In genomic region chr5:177311361-177311722, GRCh38 we compare ENCODE assay signal across 8 cellular contexts. TPM values are rescaled to one million over a fixed set of nuclear protein-coding genes. Genes with fewer than 3 reads are reported as not detected.
A peak's percentile ranks its signal among the peaks of the same experiment; 100 is the strongest.
DNase-seq lines count a peak whose midpoint lies in the region; ATAC-seq and TF ChIP-seq lines count a peak whose summit lies in the region.

No MANE protein-coding gene starts in this region.

- no peak for TF ChIP-seq EP300 in esophagus muscularis mucosa (IDR thresholded peaks at IDR 0.05)

- H3K4me1 Mint-ChIP-seq in activated T-cell treated with anti-CD3 and anti-CD28 coated beads, Interleukin-2, amount 50 U/mL, for 24 hours (ENCODE audit: low read depth): peaks cover 30% of the 10 kb centered on the region
- peaks cover 29% of the 10 kb centered on the region for H3K4me1 Mint-ChIP-seq in osteocyte (ENCODE audit: unreplicated experiment)

- no peaks in the 10 kb centered on the region for H3F3A ChIP-seq in PC-3 (ENCODE audit: low read length, unreplicated experiment)

- TF ChIP-seq CTCF in PC-3 (conservative IDR thresholded peaks at IDR 0.05; ENCODE audit: low read depth, low read length) (no peak), esophagus muscularis mucosa (IDR thresholded peaks at IDR 0.05) (no peak), osteocyte (IDR thresholded peaks at IDR 0.05) (no peak)

- DNase-seq in activated T-cell treated with anti-CD3 and anti-CD28 coated beads, Interleukin-2, amount 50 U/mL, for 24 hours: no peak
- DNase-seq in activated T-cell treated with anti-CD3 and anti-CD28 coated beads for 4 hours (no peak), PC-3 (peak; percentile 34), esophagus muscularis mucosa (ENCODE audit: extremely low spot score) (no peak), osteocyte (ENCODE audit: extremely low spot score, unreplicated experiment) (no peak), NCI-H1417 treated with DMSO at 0.1 percent for 48 hours (lab: John Stamatoyannopoulos, UW) (no peak)
- no peak for DNase-seq in stimulated activated CD4-positive, alpha-beta T cell treated with anti-CD3 and anti-CD28 coated beads, Interleukin-15, amount 100 ng/mL, for 24 hours

- no peaks in the 10 kb centered on the region; the same call in 1 of the 2 replicates for H4K20me1 ChIP-seq in PC-3 (ENCODE audit: low read length)

- BruUV-seq in PC-3 (replicated peaks; lab: Mats Ljungman, UMichigan): no TSS peak

- no peaks in the 10 kb centered on the region for H3K9me3 Mint-ChIP-seq in activated T-cell treated with anti-CD3 and anti-CD28 coated beads, Interleukin-2, amount 50 U/mL, for 24 hours
- H3K9me3 Mint-ChIP-seq in osteocyte (ENCODE audit: unreplicated experiment): no peaks in the 10 kb centered on the region

- TF ChIP-seq POLR2A in esophagus muscularis mucosa (IDR thresholded peaks at IDR 0.05; ENCODE audit: low read depth): no peak

- peak overlapping the region; percentile 82 for H3K4me3 Mint-ChIP-seq in activated T-cell treated with anti-CD3 and anti-CD28 coated beads, Interleukin-2, amount 50 U/mL, for 24 hours
- peak overlapping the region; percentile 80 for H3K4me3 Mint-ChIP-seq in osteocyte (ENCODE audit: unreplicated experiment)

- H3K4me2 ChIP-seq in PC-3 (ENCODE audit: low read length): peak overlapping the region; percentile 78

- intact Hi-C loops in PC-3 (cut with micrococcal nuclease) (no loop called here), esophagus muscularis mucosa (cut with DNase I) (loop anchor here (10.0 kb wide), 1 partner anchor 143 kb away; no protein-coding TSS in a partner anchor)

- H3K27ac ChIP-seq in PC-3 (ENCODE audit: low read length) (peak overlapping the region; percentile 95; the same call in 1 of the 2 replicates), esophagus muscularis mucosa (replicated peaks in 1 of 4) (peak overlapping the region in 1 of 4 donors; percentile 79)

- peaks cover 5% of the 10 kb centered on the region for H3K27me3 Mint-ChIP-seq in activated T-cell treated with anti-CD3 and anti-CD28 coated beads, Interleukin-2, amount 50 U/mL, for 24 hours
- no peaks in the 10 kb centered on the region for H3K27me3 Mint-ChIP-seq in osteocyte (ENCODE audit: unreplicated experiment)

- peak overlapping the region; percentile 96 for H2AFZ ChIP-seq in PC-3 (ENCODE audit: low read length)

- POLR2A ChIA-PET in PC-3 (lab: Charles Lee; ENCODE audit: unreplicated experiment): no interaction called here

- H3K27me3 ChIP-seq in PC-3 (ENCODE audit: low read length): no peaks in the 10 kb centered on the region
- H3K27me3 ChIP-seq in esophagus muscularis mucosa: no peaks in the 10 kb centered on the region

- H3K36me3 Mint-ChIP-seq in activated T-cell treated with anti-CD3 and anti-CD28 coated beads, Interleukin-2, amount 50 U/mL, for 24 hours (ENCODE audit: low read depth): peaks cover 30% of the 10 kb centered on the region
- H3K36me3 Mint-ChIP-seq in osteocyte (ENCODE audit: unreplicated experiment): peaks cover 6% of the 10 kb centered on the region

- no peaks in the 10 kb centered on the region for H3K9me2 ChIP-seq in PC-3 (replicated peaks; ENCODE audit: low read length)

- H3K4me1 ChIP-seq in PC-3 (ENCODE audit: insufficient read depth, low read length): peaks cover 22% of the 10 kb centered on the region
- peaks cover 20 to 45% (median 26%) of the 10 kb centered on the region in 4 donors for H3K4me1 ChIP-seq in esophagus muscularis mucosa

- H3K36me3 ChIP-seq in PC-3 (ENCODE audit: low read depth, low read length) (peaks cover 10% of the 10 kb centered on the region; the same call in 1 of the 2 replicates), esophagus muscularis mucosa (peaks cover 8 to 18% (median 15%) of the 10 kb centered on the region in 4 donors)

- ATAC-seq in PC-3 (peak; percentile 11), GM21737 (IDR thresholded peaks at IDR 0.05; ENCODE audit: unreplicated experiment) (no peak)

- H3K4me3 ChIP-seq in PC-3 (ENCODE audit: low read length) (peak overlapping the region; percentile 76), esophagus muscularis mucosa (peak overlapping the region; percentile 54 to 72 (median 61))

- peak overlapping the region; percentile 76 for H3K27ac Mint-ChIP-seq in activated T-cell treated with anti-CD3 and anti-CD28 coated beads, Interleukin-2, amount 50 U/mL, for 24 hours
- peak overlapping the region; percentile 34 for H3K27ac Mint-ChIP-seq in osteocyte (ENCODE audit: unreplicated experiment)

- CTCF ChIA-PET in PC-3 (lab: Charles Lee): interaction anchor here (1.9 kb wide), 1 partner anchor 10 kb away, joined by 8 read pairs; no protein-coding TSS in a partner anchor

- peak overlapping the region; percentile 97 for H3K9ac ChIP-seq in PC-3 (ENCODE audit: low read length)

- H3K79me2 ChIP-seq in PC-3 (ENCODE audit: low read length): peaks cover 34% of the 10 kb centered on the region

- WGBS in esophagus muscularis mucosa: 0% methylated on average over 7 of the region's 27 CpGs

- H3K9me3 ChIP-seq in PC-3 (ENCODE audit: low read length) (no peaks in the 10 kb centered on the region), esophagus muscularis mucosa (no peaks in the 10 kb centered on the region)

RNA-seq across cellular contexts. Expression of gene MXD3, which starts 0.4 kb away (rescaled TPM):
- 45.7 and 55.1 TPM in 2 replicates for total RNA-seq in PC-3 (2014; rRNA removed)
- 10 to 100 TPM in 1 of 4 donors, 1 to 10 TPM in 3; 2.5 to 11.2 (median 7.9) TPM for total RNA-seq in esophagus muscularis mucosa
- total RNA-seq in osteocyte: 10.7 and 11.1 TPM in 2 replicates

RNA-seq across cellular contexts. Expression of gene PRELID1, which starts 7.7 kb away (rescaled TPM):
- 496 and 505 TPM in 2 replicates for total RNA-seq in PC-3 (2014; rRNA removed)
- 10 to 100 TPM; 80.6 to 93.6 (median 88.2) TPM for total RNA-seq in esophagus muscularis mucosa
- total RNA-seq in osteocyte: 98.8 and 102 TPM in 2 replicates

RNA-seq across cellular contexts. Expression of gene RAB24, which starts 7.8 kb away (rescaled TPM):
- total RNA-seq in PC-3 (2014; rRNA removed) (40.3 and 41.1 TPM in 2 replicates), esophagus muscularis mucosa (10 to 100 TPM; 20.0 to 35.4 (median 31.1) TPM), osteocyte (47.8 and 49.5 TPM in 2 replicates)

RNA-seq across cellular contexts. Expression of gene LMAN2, which starts 40.1 kb away (rescaled TPM):
- total RNA-seq in PC-3 (2014; rRNA removed) (310 and 369 TPM in 2 replicates), esophagus muscularis mucosa (100 to 1,000 TPM in 3 of 4 donors, 10 to 100 TPM in 1; 95.1 to 168 (median 128) TPM), osteocyte (102 and 109 TPM in 2 replicates)

RNA-seq across cellular contexts. Expression of gene RGS14, which starts 46.4 kb away (rescaled TPM):
- total RNA-seq in PC-3 (2014; rRNA removed) (32.3 TPM in 2 replicates), esophagus muscularis mucosa (10 to 100 TPM in 2 of 4 donors, 1 to 10 TPM in 2; 3.7 to 18.3 (median 11.9) TPM), osteocyte (6.2 and 7.4 TPM in 2 replicates)
